Comparison of ENCODE assay signal across 8 cellular contexts in genomic region chr19:58474997-58475713, GRCh38. TPM values are rescaled to one million over a fixed set of nuclear protein-coding genes. Genes with fewer than 3 reads are reported as not detected.
A peak's percentile ranks its signal among the peaks of the same experiment; 100 is the strongest.
DNase-seq lines count a peak whose midpoint lies in the region; ATAC-seq and TF ChIP-seq lines count a peak whose summit lies in the region.

No MANE protein-coding gene starts in this region.

- peaks cover 15% of the 10 kb centered on the region for H3K4me1 ChIP-seq in CD8-positive, alpha-beta memory T cell (ENCODE audit: insufficient read depth, low read length)

- no peaks in the 10 kb centered on the region for H3K27me3 Mint-ChIP-seq in CD8-positive, alpha-beta memory T cell
- H3K27me3 Mint-ChIP-seq in HFFc6 (ENCODE audit: insufficient read depth), result peaks cover 3% of the 10 kb centered on the region; the same call in 1 of the 2 replicates
- H3K27me3 Mint-ChIP-seq in activated CD8-positive, alpha-beta T cell treated with anti-CD3 and anti-CD28 coated beads, Interleukin-2, amount 10 ng/mL, durations not matched to agents 7 days and 5 days (ENCODE audit: low read depth), result no peaks in the 10 kb centered on the region

- peak overlapping the region; percentile 90 to 98 (median 95) for H3K4me3 Mint-ChIP-seq in CD8-positive, alpha-beta memory T cell
- H3K4me3 Mint-ChIP-seq in HFFc6, result peak overlapping the region; percentile 93
- peak overlapping the region; percentile 91 for H3K4me3 Mint-ChIP-seq in activated CD8-positive, alpha-beta T cell treated with anti-CD3 and anti-CD28 coated beads, Interleukin-2, amount 10 ng/mL, durations not matched to agents 7 days and 5 days

- H3K27ac ChIP-seq in CD8-positive, alpha-beta memory T cell (ENCODE audit: low read depth, low read length), result peak overlapping the region; percentile 95
- H3K27ac ChIP-seq in substantia nigra (ENCODE audit: low read depth, low read length, poor library complexity, severe bottlenecking), result peak overlapping the region; percentile 94

- no peaks in the 10 kb centered on the region for H3K27me3 ChIP-seq in CD8-positive, alpha-beta memory T cell (ENCODE audit: insufficient read depth, low read length, poor library complexity, severe bottlenecking)

- H3K36me3 Mint-ChIP-seq in CD8-positive, alpha-beta memory T cell, result peaks cover 0 to 33% (median 0%) of the 10 kb centered on the region in 3 donors
- no peaks in the 10 kb centered on the region; the same call in none of the 2 replicates for H3K36me3 Mint-ChIP-seq in HFFc6 (ENCODE audit: low read depth)
- H3K36me3 Mint-ChIP-seq in activated CD8-positive, alpha-beta T cell treated with anti-CD3 and anti-CD28 coated beads, Interleukin-2, amount 10 ng/mL, durations not matched to agents 7 days and 5 days (ENCODE audit: low read depth), result peaks cover 23% of the 10 kb centered on the region

- no peak for DNase-seq in CD8-positive, alpha-beta memory T cell
- no peak for DNase-seq in HFFc6
- DNase-seq in activated CD8-positive, alpha-beta T cell treated with anti-CD3 and anti-CD28 coated beads, Interleukin-2, amount 10 ng/mL, durations not matched to agents 7 days and 5 days, result no peak
- DNase-seq in inferior parietal cortex (ENCODE audit: extremely low spot score), result peak; percentile 6
- DNase-seq in substantia nigra (lab: John Stamatoyannopoulos, UW), result no peak
- no peak for DNase-seq in mucosa of gallbladder (ENCODE audit: low spot score)
- DNase-seq in UCSD-AML1 (lab: John Stamatoyannopoulos, UW; ENCODE audit: unreplicated experiment), result no peak

- H3K9me3 ChIP-seq in CD8-positive, alpha-beta memory T cell (ENCODE audit: low read length), result no peaks in the 10 kb centered on the region

- H3K9me3 Mint-ChIP-seq in CD8-positive, alpha-beta memory T cell, result no peaks in the 10 kb centered on the region
- H3K9me3 Mint-ChIP-seq in HFFc6, result no peaks in the 10 kb centered on the region
- H3K9me3 Mint-ChIP-seq in activated CD8-positive, alpha-beta T cell treated with anti-CD3 and anti-CD28 coated beads, Interleukin-2, amount 10 ng/mL, durations not matched to agents 7 days and 5 days (ENCODE audit: insufficient read depth), result no peaks in the 10 kb centered on the region

- peak; percentile 17 for ATAC-seq in activated CD8-positive, alpha-beta T cell treated with anti-CD3 and anti-CD28 coated beads, Interleukin-2, amount 10 ng/mL, durations not matched to agents 7 days and 5 days
- no peak for ATAC-seq in HG03432 (IDR thresholded peaks at IDR 0.05; ENCODE audit: unreplicated experiment)

- H3K4me1 Mint-ChIP-seq in CD8-positive, alpha-beta memory T cell, result peaks cover 14 to 29% (median 24%) of the 10 kb centered on the region in 3 donors
- peaks cover 28% of the 10 kb centered on the region for H3K4me1 Mint-ChIP-seq in HFFc6 (ENCODE audit: low read depth)
- peaks cover 26% of the 10 kb centered on the region for H3K4me1 Mint-ChIP-seq in activated CD8-positive, alpha-beta T cell treated with anti-CD3 and anti-CD28 coated beads, Interleukin-2, amount 10 ng/mL, durations not matched to agents 7 days and 5 days (ENCODE audit: low read depth)

- POLR2A ChIA-PET in CD8-positive, alpha-beta memory T cell (lab: Charles Lee), result interaction anchor here (0.7 kb wide), 1 partner anchor 10 kb away, joined by 3 read pairs; no protein-coding TSS in a partner anchor
- POLR2A ChIA-PET in activated CD8-positive, alpha-beta T cell treated with anti-CD3 and anti-CD28 coated beads, Interleukin-2, amount 10 ng/mL, durations not matched to agents 7 days and 5 days (lab: Charles Lee), result interaction anchor here (0.6 to 1.7 kb wide), 3 partner anchors 39 to 292 kb away, joined by 3 to 5 read pairs (median 3); partner anchors contain the start of genes ZBTB45 and ZNF274

- peak overlapping the region; percentile 75 for H3K4me3 ChIP-seq in CD8-positive, alpha-beta memory T cell (ENCODE audit: low read length)

- H3K36me3 ChIP-seq in CD8-positive, alpha-beta memory T cell (ENCODE audit: insufficient read depth, low read length), result peaks cover 17% of the 10 kb centered on the region

- peak overlapping the region; percentile 95 to 100 (median 99) for H3K27ac Mint-ChIP-seq in CD8-positive, alpha-beta memory T cell
- peak overlapping the region; percentile 96 for H3K27ac Mint-ChIP-seq in HFFc6
- peak overlapping the region; percentile 100 for H3K27ac Mint-ChIP-seq in activated CD8-positive, alpha-beta T cell treated with anti-CD3 and anti-CD28 coated beads, Interleukin-2, amount 10 ng/mL, durations not matched to agents 7 days and 5 days

- no peak for TF ChIP-seq CTCF in HFFc6 (IDR thresholded peaks at IDR 0.05)

- CTCF ChIA-PET in CD8-positive, alpha-beta memory T cell (lab: Charles Lee), result interaction anchor here (1.4 kb wide), 1 partner anchor 16 kb away, joined by 3 read pairs; no protein-coding TSS in a partner anchor
- CTCF ChIA-PET in activated CD8-positive, alpha-beta T cell treated with anti-CD3 and anti-CD28 coated beads, Interleukin-2, amount 10 ng/mL, durations not matched to agents 7 days and 5 days (lab: Charles Lee), result interaction anchor here (0.7 to 3.7 kb wide), 3 partner anchors 38 to 106 kb away, joined by 3 to 12 read pairs (median 11); partner anchors contain the start of gene ZBTB45

RNA-seq across cellular contexts. Expression of gene ZNF446, which starts 1.0 kb away (rescaled TPM):
- total RNA-seq in CD8-positive, alpha-beta memory T cell, result 1 to 10 TPM; 5.9 to 7.2 TPM
- 3.8 TPM for polyA plus RNA-seq in CD8-positive, alpha-beta memory T cell
- 1 to 10 TPM; 5.7 to 6.9 (median 6.2) TPM for total RNA-seq in HFFc6 (2021; fragmentation: NEBNext Ultra II Directional; extraction: Animal tissue kit (Norgen Biotek cat#: 25700))
- 1 to 10 TPM; 6.9 to 7.8 TPM for total RNA-seq in activated CD8-positive, alpha-beta T cell treated with anti-CD3 and anti-CD28 coated beads, Interleukin-2, amount 10 ng/mL, durations not matched to agents 7 days and 5 days
- 19.4 TPM for total RNA-seq in mucosa of gallbladder

RNA-seq across cellular contexts. Expression of gene ZNF324, which starts 8.3 kb away (rescaled TPM):
- 10 to 100 TPM; 19.8 to 21.0 TPM for total RNA-seq in CD8-positive, alpha-beta memory T cell
- 13.9 TPM for polyA plus RNA-seq in CD8-positive, alpha-beta memory T cell
- 1 to 10 TPM; 5.6 to 7.5 (median 6.8) TPM for total RNA-seq in HFFc6 (2021; fragmentation: NEBNext Ultra II Directional; extraction: Animal tissue kit (Norgen Biotek cat#: 25700))
- total RNA-seq in activated CD8-positive, alpha-beta T cell treated with anti-CD3 and anti-CD28 coated beads, Interleukin-2, amount 10 ng/mL, durations not matched to agents 7 days and 5 days, result 10 to 100 TPM; 13.8 to 15.8 TPM
- 16.4 TPM for total RNA-seq in mucosa of gallbladder

RNA-seq across cellular contexts. Expression of gene ZNF324B, which starts 23.7 kb away (rescaled TPM):
- 10 to 100 TPM; 11.3 TPM for total RNA-seq in CD8-positive, alpha-beta memory T cell
- polyA plus RNA-seq in CD8-positive, alpha-beta memory T cell, result 2.9 TPM
- 1 to 10 TPM; 3.8 to 5.9 (median 4.7) TPM for total RNA-seq in HFFc6 (2021; fragmentation: NEBNext Ultra II Directional; extraction: Animal tissue kit (Norgen Biotek cat#: 25700))
- total RNA-seq in activated CD8-positive, alpha-beta T cell treated with anti-CD3 and anti-CD28 coated beads, Interleukin-2, amount 10 ng/mL, durations not matched to agents 7 days and 5 days, result 10 to 100 TPM; 10.6 to 12.5 TPM
- total RNA-seq in mucosa of gallbladder, result 7.8 TPM

RNA-seq across cellular contexts. Expression of gene ZNF132, which starts 35.2 kb away (rescaled TPM):
- total RNA-seq in CD8-positive, alpha-beta memory T cell, result 1 to 10 TPM; 4.9 to 5.2 TPM
- polyA plus RNA-seq in CD8-positive, alpha-beta memory T cell, result 0.97 TPM
- 1 to 10 TPM; 4.0 to 5.2 (median 4.5) TPM for total RNA-seq in HFFc6 (2021; fragmentation: NEBNext Ultra II Directional; extraction: Animal tissue kit (Norgen Biotek cat#: 25700))
- total RNA-seq in activated CD8-positive, alpha-beta T cell treated with anti-CD3 and anti-CD28 coated beads, Interleukin-2, amount 10 ng/mL, durations not matched to agents 7 days and 5 days, result 1 to 10 TPM; 5.1 to 6.0 TPM
- 12.1 TPM for total RNA-seq in mucosa of gallbladder

RNA-seq across cellular contexts. Expression of gene SLC27A5, which starts 36.6 kb away (rescaled TPM):
- 10 to 100 TPM; 16.1 to 19.1 TPM for total RNA-seq in CD8-positive, alpha-beta memory T cell
- polyA plus RNA-seq in CD8-positive, alpha-beta memory T cell, result 25.9 TPM
- total RNA-seq in HFFc6 (2021; fragmentation: NEBNext Ultra II Directional; extraction: Animal tissue kit (Norgen Biotek cat#: 25700)), result 1 to 10 TPM; 2.0 to 5.7 (median 2.6) TPM
- total RNA-seq in activated CD8-positive, alpha-beta T cell treated with anti-CD3 and anti-CD28 coated beads, Interleukin-2, amount 10 ng/mL, durations not matched to agents 7 days and 5 days, result 10 to 100 TPM; 12.2 to 14.4 TPM
- 7.9 TPM for total RNA-seq in mucosa of gallbladder
